20 cellular contexts compared by ENCODE assay signal in the genomic region with DNA sequence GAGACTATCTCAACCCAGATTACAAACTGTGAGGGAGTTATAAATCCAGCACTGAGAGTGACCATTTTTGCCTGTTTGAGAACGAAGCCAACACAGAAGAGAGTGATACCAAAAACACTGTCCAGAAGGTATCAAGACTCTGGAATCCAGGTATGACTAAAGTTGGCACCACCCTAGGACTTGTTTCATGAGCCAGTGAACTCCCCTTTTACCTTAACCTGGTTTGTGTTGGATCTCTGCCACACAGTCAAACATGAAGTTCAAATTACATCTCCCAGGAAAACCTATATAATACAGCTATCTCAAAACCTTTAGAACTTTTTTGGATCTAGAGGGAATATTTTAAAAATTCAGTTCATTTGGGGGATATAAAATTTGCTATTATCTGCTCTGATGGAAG. TPM values are rescaled to one million over a fixed set of nuclear protein-coding genes. Genes with fewer than 3 reads are reported as not detected.
DNase-seq lines count a peak whose midpoint lies in the region; ATAC-seq, FAIRE-seq and TF ChIP-seq lines count a peak whose summit lies in the region.
"Had no signal": no experiment of that assay in that cellular context is flagged by ENCODE, and none has a peak within 500 bp of the region (broad histone marks: within the 10 kb centered on the region; RNA-seq: fewer than 3 reads in every experiment).

No MANE protein-coding gene starts in this region.

- H3K27ac Mint-ChIP-seq in memory B cell, result peak overlapping the region; percentile 57

- H3K36me3 Mint-ChIP-seq in memory B cell, result peaks cover 10% of the 10 kb centered on the region

- no peak for ATAC-seq in A549
- no peak for ATAC-seq in body of pancreas
- ATAC-seq in memory B cell (ENCODE audit: low read depth), result no peak
- no peak for ATAC-seq in GM18520 (IDR thresholded peaks at IDR 0.05; ENCODE audit: unreplicated experiment)
- ATAC-seq in HG03439 (IDR thresholded peaks at IDR 0.05; ENCODE audit: unreplicated experiment), result no peak
- ATAC-seq: T-cell had no signal

- H3K27ac ChIP-seq in A549 (no peak overlapping the region), body of pancreas (peak overlapping the region in 3 of 4 donors; percentile 1 to 27 (median 17))
- H3K27ac ChIP-seq: cardiac muscle cell, KMS-11, testis had no signal

- POLR2A ChIA-PET in A549 (lab: Yijun Ruan, JAX), result no interaction called here

- H3K9me3 ChIP-seq in A549 (no peaks in the 10 kb centered on the region), body of pancreas (no peaks in the 10 kb centered on the region)
- H3K9me3 ChIP-seq: testis had no signal

- H3K36me3 ChIP-seq in body of pancreas (replicated peaks in 1 of 2; ENCODE audit: insufficient read depth in 1 of 2, low read depth in 2 of 2), result no peaks in the 10 kb centered on the region

- H3K9me3 Mint-ChIP-seq in memory B cell, result no peaks in the 10 kb centered on the region
- H3K9me3 Mint-ChIP-seq: T-cell had no signal

- H3K4me3 Mint-ChIP-seq in memory B cell, result no peak overlapping the region
- H3K4me3 Mint-ChIP-seq: T-cell had no signal

- 0 out of 3 replicates have a peak overlapping the region, but pooled peaks have one; percentile 32 for H3K4me2 ChIP-seq in A549
- H3K4me2 ChIP-seq: KMS-11 had no signal

- FAIRE-seq in A549 (lab: Jason Lieb, UNC) (no peak), GM12892 (lab: Jason Lieb, UNC) (no peak)
- FAIRE-seq: frontal cortex, GM12891, H1, islet of Langerhans had no signal

- TF ChIP-seq EP300 in A549 (IDR thresholded peaks at IDR 0.05), result no peak
- no peak for TF ChIP-seq EP300 in Ishikawa (IDR thresholded peaks at IDR 0.05; ENCODE audit: borderline replicate concordance)

- H3K4me3 ChIP-seq in A549, result no peak overlapping the region
- no peak overlapping the region for H3K4me3 ChIP-seq in body of pancreas
- H3K4me3 ChIP-seq: cardiac muscle cell, testis had no signal

- H3K27me3 ChIP-seq in body of pancreas, result no peaks in the 10 kb centered on the region
- H3K27me3 ChIP-seq: cardiac muscle cell, testis had no signal

- peaks cover 57% of the 10 kb centered on the region for H3K4me1 ChIP-seq in A549
- H3K4me1 ChIP-seq in body of pancreas, result peaks cover 46% of the 10 kb centered on the region

- no peak for TF ChIP-seq CTCF in A549 (IDR thresholded peaks at IDR 0.05)
- no peak for TF ChIP-seq CTCF in body of pancreas (IDR thresholded peaks at IDR 0.05)

- no peak for TF ChIP-seq POLR2A in A549 (IDR thresholded peaks at IDR 0.05; ENCODE audit: low read length)
- TF ChIP-seq POLR2A in body of pancreas (IDR thresholded peaks at IDR 0.05), result no peak
- TF ChIP-seq POLR2A in GM12892 (IDR thresholded peaks at IDR 0.05; ENCODE audit: low read depth, low read length), result no peak

- CTCF ChIA-PET in A549 (lab: Yijun Ruan, JAX), result interaction anchor here (1.3 kb wide), 1 partner anchor 9 kb away, joined by 3 read pairs; no protein-coding TSS in a partner anchor

- no peaks in the 10 kb centered on the region for H3K27me3 Mint-ChIP-seq in memory B cell
- H3K27me3 Mint-ChIP-seq: T-cell had no signal

- H3K4me1 Mint-ChIP-seq in memory B cell, result peaks cover 31% of the 10 kb centered on the region

- intact Hi-C loops in body of pancreas (cut with DNase I), result no loop called here

- TF ChIP-seq RAD21 in A549 (conservative IDR thresholded peaks at IDR 0.05 in 1 of 2, IDR thresholded peaks at IDR 0.05 in 1 of 2) (no peak), Ishikawa (IDR thresholded peaks at IDR 0.05; ENCODE audit: low read depth) (no peak)

- DNase-seq in A549 (ENCODE audit: low read depth in 1 of 2, low spot score in 1 of 2) (no peak), body of pancreas (peak in 2 of 4 donors; percentile 36 to 56), memory B cell (ENCODE audit: low spot score in 2 of 2) (no peak), GM12892 (ENCODE audit: insufficient read length) (no peak)
- DNase-seq: activated CD8-positive, alpha-beta memory T cell treated with anti-CD3 and anti-CD28 coated beads, Interleukin-2, amount 50 U/mL, for 4 hours; activated gamma-delta T cell; hypothalamus; NCI-H1105; SIG-M5; T-cell; testis had no signal

- 89% methylated on average over 1 of the region's 1 CpG for WGBS in A549 (ENCODE audit: missing lambda C conversion rate)
- 30 to 36% methylated on average over 1 of the region's 1 CpG for WGBS in body of pancreas, 2 donors

TF ChIP-seq in A549, 52 proteins besides CTCF, POLR2A, EP300 and RAD21 (continues in another document):
- TF ChIP-seq ESRRA (IDR thresholded peaks at IDR 0.05; ENCODE audit: borderline replicate concordance, low read length) (no peak), ZC3H11A (IDR thresholded peaks at IDR 0.05) (no peak), RARB (CRISPR knock-in tag; IDR thresholded peaks at IDR 0.05) (no peak), FOSL2 (IDR thresholded peaks at IDR 0.05) (no peak), FOSL2 (CRISPR knock-in tag; IDR thresholded peaks at IDR 0.05) (no peak)
- TF ChIP-seq, protein P1, sequence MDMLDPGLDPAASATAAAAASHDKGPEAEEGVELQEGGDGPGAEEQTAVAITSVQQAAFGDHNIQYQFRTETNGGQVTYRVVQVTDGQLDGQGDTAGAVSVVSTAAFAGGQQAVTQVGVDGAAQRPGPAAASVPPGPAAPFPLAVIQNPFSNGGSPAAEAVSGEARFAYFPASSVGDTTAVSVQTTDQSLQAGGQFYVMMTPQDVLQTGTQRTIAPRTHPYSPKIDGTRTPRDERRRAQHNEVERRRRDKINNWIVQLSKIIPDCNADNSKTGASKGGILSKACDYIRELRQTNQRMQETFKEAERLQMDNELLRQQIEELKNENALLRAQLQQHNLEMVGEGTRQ (IDR thresholded peaks at IDR 0.05), result no peak
- TF ChIP-seq, protein P2, sequence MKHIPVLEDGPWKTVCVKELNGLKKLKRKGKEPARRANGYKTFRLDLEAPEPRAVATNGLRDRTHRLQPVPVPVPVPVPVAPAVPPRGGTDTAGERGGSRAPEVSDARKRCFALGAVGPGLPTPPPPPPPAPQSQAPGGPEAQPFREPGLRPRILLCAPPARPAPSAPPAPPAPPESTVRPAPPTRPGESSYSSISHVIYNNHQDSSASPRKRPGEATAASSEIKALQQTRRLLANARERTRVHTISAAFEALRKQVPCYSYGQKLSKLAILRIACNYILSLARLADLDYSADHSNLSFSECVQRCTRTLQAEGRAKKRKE (CRISPR knock-in tag; IDR thresholded peaks at IDR 0.05; ENCODE audit: low read depth), result no peak

TF ChIP-seq in Ishikawa, 13 proteins besides CTCF, POLR2A, EP300 and RAD21 (continues in another document):
- no peak for TF ChIP-seq YY1 (IDR thresholded peaks at IDR 0.05; ENCODE audit: low read depth)
- TF ChIP-seq, protein P3, sequence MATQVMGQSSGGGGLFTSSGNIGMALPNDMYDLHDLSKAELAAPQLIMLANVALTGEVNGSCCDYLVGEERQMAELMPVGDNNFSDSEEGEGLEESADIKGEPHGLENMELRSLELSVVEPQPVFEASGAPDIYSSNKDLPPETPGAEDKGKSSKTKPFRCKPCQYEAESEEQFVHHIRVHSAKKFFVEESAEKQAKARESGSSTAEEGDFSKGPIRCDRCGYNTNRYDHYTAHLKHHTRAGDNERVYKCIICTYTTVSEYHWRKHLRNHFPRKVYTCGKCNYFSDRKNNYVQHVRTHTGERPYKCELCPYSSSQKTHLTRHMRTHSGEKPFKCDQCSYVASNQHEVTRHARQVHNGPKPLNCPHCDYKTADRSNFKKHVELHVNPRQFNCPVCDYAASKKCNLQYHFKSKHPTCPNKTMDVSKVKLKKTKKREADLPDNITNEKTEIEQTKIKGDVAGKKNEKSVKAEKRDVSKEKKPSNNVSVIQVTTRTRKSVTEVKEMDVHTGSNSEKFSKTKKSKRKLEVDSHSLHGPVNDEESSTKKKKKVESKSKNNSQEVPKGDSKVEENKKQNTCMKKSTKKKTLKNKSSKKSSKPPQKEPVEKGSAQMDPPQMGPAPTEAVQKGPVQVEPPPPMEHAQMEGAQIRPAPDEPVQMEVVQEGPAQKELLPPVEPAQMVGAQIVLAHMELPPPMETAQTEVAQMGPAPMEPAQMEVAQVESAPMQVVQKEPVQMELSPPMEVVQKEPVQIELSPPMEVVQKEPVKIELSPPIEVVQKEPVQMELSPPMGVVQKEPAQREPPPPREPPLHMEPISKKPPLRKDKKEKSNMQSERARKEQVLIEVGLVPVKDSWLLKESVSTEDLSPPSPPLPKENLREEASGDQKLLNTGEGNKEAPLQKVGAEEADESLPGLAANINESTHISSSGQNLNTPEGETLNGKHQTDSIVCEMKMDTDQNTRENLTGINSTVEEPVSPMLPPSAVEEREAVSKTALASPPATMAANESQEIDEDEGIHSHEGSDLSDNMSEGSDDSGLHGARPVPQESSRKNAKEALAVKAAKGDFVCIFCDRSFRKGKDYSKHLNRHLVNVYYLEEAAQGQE (IDR thresholded peaks at IDR 0.05; ENCODE audit: low read depth), result no peak
- TF ChIP-seq EGR1 (IDR thresholded peaks at IDR 0.05), result no peak
- TF ChIP-seq NFIC (IDR thresholded peaks at IDR 0.05), result peak; percentile 86
- TF ChIP-seq FOXM1 (IDR thresholded peaks at IDR 0.05; ENCODE audit: borderline replicate concordance, low read depth), result no peak
- no peak for TF ChIP-seq CEBPB (IDR thresholded peaks at IDR 0.05)
- no peak for TF ChIP-seq TCF12 (IDR thresholded peaks at IDR 0.05; ENCODE audit: low read depth)

RNA-seq across cellular contexts. Expression of a gene that starts 11.4 kb away (rescaled TPM):
- polyA plus RNA-seq in A549 (2011; rRNA removed) (18.1 and 19.8 TPM in 2 replicates), A549 (2017; fragmentation: RNase III; extraction: RNeasy Plus Mini Kit Qiagen cat#74134 plus additional on column Dnase treatment) (10.7 to 12.4 TPM (median 11.7 TPM) in 3 replicates)
- polyA plus RNA-seq in A549 (2012; cell fraction: cytosol; rRNA removed), result 6.7 and 8.8 TPM in 2 replicates
- polyA plus RNA-seq in A549 (2012; cell fraction: nucleus; rRNA removed), result 12.0 and 15.5 TPM in 2 replicates
- 26.7 and 29.1 TPM in 2 replicates for polyA minus RNA-seq in A549 (2011; rRNA and poly(A)+ RNA removed)
- 1 to 10 TPM; 8.8 to 9.9 TPM for total RNA-seq in body of pancreas
- polyA plus RNA-seq in GM12892 (2012; ENCODE audit: missing spikeins), result 9.7 TPM

RNA-seq across cellular contexts. Expression of a gene that starts 31.3 kb away (rescaled TPM):
- 111 and 132 TPM in 2 replicates for polyA plus RNA-seq in A549 (2011; rRNA removed)
- 257 and 266 TPM in 2 replicates for polyA plus RNA-seq in A549 (2012; cell fraction: cytosol; rRNA removed)
- 262 and 287 TPM in 2 replicates for polyA plus RNA-seq in A549 (2012; cell fraction: nucleus; rRNA removed)
- 144 to 159 TPM (median 146 TPM) in 3 replicates for polyA plus RNA-seq in A549 (2017; fragmentation: RNase III; extraction: RNeasy Plus Mini Kit Qiagen cat#74134 plus additional on column Dnase treatment)
- polyA minus RNA-seq in A549 (2011; rRNA and poly(A)+ RNA removed), result 139 and 145 TPM in 2 replicates
- 10 to 100 TPM; 61.0 to 95.3 TPM for total RNA-seq in body of pancreas
- 134 TPM for polyA plus RNA-seq in GM12892 (2012; ENCODE audit: missing spikeins)

RNA-seq across cellular contexts. Expression of a gene that starts 31.9 kb away (rescaled TPM):
- polyA plus RNA-seq in A549 (2011; rRNA removed) (47.2 and 49.8 TPM in 2 replicates), A549 (2017; fragmentation: RNase III; extraction: RNeasy Plus Mini Kit Qiagen cat#74134 plus additional on column Dnase treatment) (39.0 to 48.6 TPM (median 41.9 TPM) in 3 replicates)
- polyA plus RNA-seq in A549 (2012; cell fraction: cytosol; rRNA removed), result 37.6 and 38.4 TPM in 2 replicates
- 12.5 and 13.4 TPM in 2 replicates for polyA plus RNA-seq in A549 (2012; cell fraction: nucleus; rRNA removed)
- 28.3 and 29.1 TPM in 2 replicates for polyA minus RNA-seq in A549 (2011; rRNA and poly(A)+ RNA removed)
- 10 to 100 TPM in 1 of 2 donors, 1 to 10 TPM in 1; 9.6 to 15.0 TPM for total RNA-seq in body of pancreas
- 37.6 TPM for polyA plus RNA-seq in GM12892 (2012; ENCODE audit: missing spikeins)

Comparison
In these comparisons a context has a peak if more than half of its experiments do, and no peak if none do; other contexts are left out.
1. H3K27ac ChIP-seq: peak in body of pancreas (3 of 4); none in A549 (0 of 2).